ENCODE assay signal across 12 cellular contexts in genomic region chr2:231410293-231411004, GRCh38. TPM values are rescaled to one million over a fixed set of nuclear protein-coding genes. Genes with fewer than 3 reads are reported as not detected.
DNase-seq lines count a peak whose midpoint lies in the region; ATAC-seq, FAIRE-seq and TF ChIP-seq lines count a peak whose summit lies in the region.
"Had no signal": no experiment of that assay in that cellular context is flagged by ENCODE, and none has a peak within 500 bp of the region (broad histone marks: within the 10 kb centered on the region; RNA-seq: fewer than 3 reads in every experiment).

No MANE protein-coding gene starts in this region.

- ATAC-seq in GM21529 (IDR thresholded peaks at IDR 0.05; ENCODE audit: unreplicated experiment): no peak

- CTCF ChIA-PET in MCF 10A (lab: Yijun Ruan, JAX): interaction anchor here (0.7 to 9.9 kb wide), 6 partner anchors 11 to 315 kb away, joined by 3 to 156 read pairs (median 11); no protein-coding TSS in a partner anchor
- CTCF ChIA-PET in OCI-LY7 (lab: Charles Lee; ENCODE audit: unreplicated experiment): no interaction called here

- H3K4me3 Mint-ChIP-seq in MCF 10A (ENCODE audit: unreplicated experiment): no peak overlapping the region

- no peak overlapping the region for H2AFZ ChIP-seq in OCI-LY7 (ENCODE audit: low read length)

- in situ Hi-C loops in G401 (cut with HindIII; ENCODE audit: low sequenced_read_pairs): no loop called here

- H3K27ac ChIP-seq in breast epithelium (no peak overlapping the region), OCI-LY7 (ENCODE audit: low read depth, low read length, poor library complexity, severe bottlenecking) (no peak overlapping the region), testis (no peak overlapping the region)

- DNase-seq in MCF 10A (ENCODE audit: unreplicated experiment) (no peak), breast epithelium (ENCODE audit: low spot score in 2 of 2) (no peak), OCI-LY7 (ENCODE audit: low spot score) (no peak), fibroblast of mammary gland (ENCODE audit: low read depth) (no peak), testis (no peak), GM19239 (ENCODE audit: insufficient read length, low spot score) (no peak), G401 (ENCODE audit: low spot score) (no peak)
- DNase-seq: CD8-positive, alpha-beta memory T cell; NCI-H446 treated with DMSO at 0.1 percent for 48 hours had no signal

- H3K4me2 ChIP-seq in OCI-LY7 (ENCODE audit: low read length): no peak overlapping the region

- TF ChIP-seq CTCF in MCF 10A (IDR thresholded peaks at IDR 0.05; ENCODE audit: unreplicated experiment): peak; percentile 30
- TF ChIP-seq CTCF in breast epithelium (IDR thresholded peaks at IDR 0.05): no peak
- TF ChIP-seq CTCF in OCI-LY7 (conservative IDR thresholded peaks at IDR 0.05; ENCODE audit: low read length): peak; percentile 74
- peak; percentile 43 for TF ChIP-seq CTCF in fibroblast of mammary gland (conservative IDR thresholded peaks at IDR 0.05; ENCODE audit: control insufficient read depth, insufficient read depth, low read depth, low read length)
- TF ChIP-seq CTCF in testis (IDR thresholded peaks at IDR 0.05): peak in 2 of 3 experiments; percentile 15 to 23

- H3K36me3 Mint-ChIP-seq in MCF 10A (ENCODE audit: insufficient read depth, unreplicated experiment): no peaks in the 10 kb centered on the region

- H3K4me3 ChIP-seq in breast epithelium (no peak overlapping the region), OCI-LY7 (ENCODE audit: low read depth, low read length, poor library complexity, severe bottlenecking) (no peak overlapping the region), fibroblast of mammary gland (ENCODE audit: control insufficient read depth, low read depth, low read length) (no peak overlapping the region), testis (no peak overlapping the region)

- no peak overlapping the region for H3K27ac Mint-ChIP-seq in MCF 10A (ENCODE audit: low read depth, unreplicated experiment)
- H3K27ac Mint-ChIP-seq: activated naive CD4-positive, alpha-beta T cell treated with anti-CD3 and anti-CD28 coated beads, Interleukin-2, amount 50 U/mL, for 72 hours; CD8-positive, alpha-beta memory T cell had no signal

- BruUV-seq in MCF 10A (replicated peaks; lab: Mats Ljungman, UMichigan): no TSS peak
- no TSS peak for BruUV-seq in OCI-LY7 (replicated peaks; lab: Mats Ljungman, UMichigan)

- no peaks in the 10 kb centered on the region for H3K27me3 Mint-ChIP-seq in MCF 10A (ENCODE audit: insufficient read depth, unreplicated experiment)

- H3K36me3 ChIP-seq in breast epithelium: no peaks in the 10 kb centered on the region
- H3K36me3 ChIP-seq in OCI-LY7 (ENCODE audit: insufficient read depth, low read length): no peaks in the 10 kb centered on the region
- no peaks in the 10 kb centered on the region for H3K36me3 ChIP-seq in testis (ENCODE audit: low read depth, missing control alignments)

- no peak for TF ChIP-seq POLR2A in breast epithelium (IDR thresholded peaks at IDR 0.05)
- TF ChIP-seq POLR2A in testis (IDR thresholded peaks at IDR 0.05): no peak

- POLR2A ChIA-PET in MCF 10A (lab: Yijun Ruan, JAX) (interaction anchor here (0.7 to 2.4 kb wide), 2 partner anchors 41 to 147 kb away, joined by 3 to 5 read pairs; no protein-coding TSS in a partner anchor), OCI-LY7 (lab: Charles Lee) (no interaction called here)

- H3K27me3 ChIP-seq in breast epithelium: no peaks in the 10 kb centered on the region
- no peaks in the 10 kb centered on the region for H3K27me3 ChIP-seq in testis

- H3K4me1 Mint-ChIP-seq in MCF 10A (ENCODE audit: insufficient read depth, unreplicated experiment): peaks cover 5% of the 10 kb centered on the region

- H3K79me2 ChIP-seq in OCI-LY7 (ENCODE audit: insufficient read depth, low read depth, low read length): no peaks in the 10 kb centered on the region

- WGBS in testis, 2 donors: 80 to 85% methylated on average over 2 to 6 of the region's 6 CpGs

- no peaks in the 10 kb centered on the region for H3K9me2 ChIP-seq in OCI-LY7 (ENCODE audit: insufficient read depth, low read length)

- H3K9me3 ChIP-seq in breast epithelium (no peaks in the 10 kb centered on the region), OCI-LY7 (ENCODE audit: low read length) (peaks cover 15% of the 10 kb centered on the region; the same call in 1 of the 2 replicates), testis (no peaks in the 10 kb centered on the region)

- intact Hi-C loops in MCF 10A (cut with micrococcal nuclease): no loop called here
- intact Hi-C loops in breast epithelium (cut with DNase I; ENCODE audit: low total_unique reads): no loop called here
- intact Hi-C loops in OCI-LY7 (cut with micrococcal nuclease; ENCODE audit: unreplicated experiment): no loop called here
- intact Hi-C loops in testis (cut with DNase I; ENCODE audit: low total_unique reads): loop anchor here (10.0 kb wide), 2 partner anchors 116 to 176 kb away; no protein-coding TSS in a partner anchor

- no peaks in the 10 kb centered on the region for H4K20me1 ChIP-seq in OCI-LY7 (ENCODE audit: insufficient read depth, low read length)

- FAIRE-seq in GM19239 (lab: Jason Lieb, UNC): no peak
- FAIRE-seq: TTC549 had no signal

- no peaks in the 10 kb centered on the region for H3K9me3 Mint-ChIP-seq in MCF 10A (ENCODE audit: unreplicated experiment)

- H3K4me1 ChIP-seq in breast epithelium (peaks cover 0 to 4% of the 10 kb centered on the region in 2 donors), OCI-LY7 (ENCODE audit: insufficient read depth, low read length, poor library complexity, severe bottlenecking) (peaks cover 9% of the 10 kb centered on the region), testis (peaks cover 25% of the 10 kb centered on the region)

RNA-seq across cellular contexts. Expression of gene B3GNT7, which starts 14.9 kb away (rescaled TPM):
- total RNA-seq in MCF 10A (2022) (not detected in 2 replicates), breast epithelium (1 to 10 TPM; 1.3 to 5.3 (median 2.3) TPM), OCI-LY7 (2022) (7.4 and 8.7 TPM in 2 replicates), testis (1 to 10 TPM; 3.3 to 5.0 TPM)
- total RNA-seq in OCI-LY7 (2014; rRNA removed; shearing (Covaris generic)): 4.5 and 7.8 TPM in 2 replicates
- polyA plus RNA-seq in testis (ENCODE audit: insufficient read depth, low read depth, low replicate concordance): 2.6 TPM
- total RNA-seq in G401 (2014; rRNA removed; shearing (Covaris generic)): 0.14 and 0.18 TPM in 2 replicates

RNA-seq across cellular contexts. Expression of gene NCL, which starts 53.8 kb away (rescaled TPM):
- 578 and 778 TPM in 2 replicates for total RNA-seq in MCF 10A (2022)
- total RNA-seq in breast epithelium: 100 to 1,000 TPM; 179 to 234 (median 189) TPM
- 255 and 413 TPM in 2 replicates for total RNA-seq in OCI-LY7 (2014; rRNA removed; shearing (Covaris generic))
- 895 and 1,007 TPM in 2 replicates for total RNA-seq in OCI-LY7 (2022)
- 100 to 1,000 TPM; 207 to 224 TPM for total RNA-seq in testis
- polyA plus RNA-seq in testis (ENCODE audit: insufficient read depth, low read depth, low replicate concordance): 293 TPM
- total RNA-seq in G401 (2014; rRNA removed; shearing (Covaris generic)): 159 and 386 TPM in 2 replicates

Comparison
In these comparisons a context has a peak if more than half of its experiments do, and no peak if none do; other contexts are left out.
1. CTCF ChIP-seq: peak in MCF 10A (single experiment), OCI-LY7 (single experiment), fibroblast of mammary gland (single experiment) and testis (2 of 3); none in breast epithelium (0 of 3).